ENCODE assay signal across 20 cellular contexts in the genomic region with DNA sequence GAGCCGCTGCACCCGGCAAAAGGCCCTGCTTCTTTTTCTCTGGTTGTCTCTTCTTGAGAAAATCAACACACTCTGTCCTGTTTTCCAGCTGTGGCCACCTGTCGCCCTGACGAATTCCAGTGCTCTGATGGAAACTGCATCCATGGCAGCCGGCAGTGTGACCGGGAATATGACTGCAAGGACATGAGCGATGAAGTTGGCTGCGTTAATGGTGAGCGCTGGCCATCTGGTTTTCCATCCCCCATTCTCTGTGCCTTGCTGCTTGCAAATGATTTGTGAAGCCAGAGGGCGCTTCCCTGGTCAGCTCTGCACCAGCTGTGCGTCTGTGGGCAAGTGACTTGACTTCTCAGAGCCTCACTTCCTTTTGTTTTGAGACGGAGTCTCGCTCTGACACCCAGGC. TPM values are rescaled to one million over a fixed set of nuclear protein-coding genes. Genes with fewer than 3 reads are reported as not detected.
DNase-seq lines count a peak whose midpoint lies in the region; ATAC-seq and TF ChIP-seq lines count a peak whose summit lies in the region.
"Had no signal": no experiment of that assay in that cellular context is flagged by ENCODE, and none has a peak within 500 bp of the region (broad histone marks: within the 10 kb centered on the region; RNA-seq: fewer than 3 reads in every experiment).

No MANE protein-coding gene starts in this region.

- H4K20me1 ChIP-seq in fibroblast of lung (ENCODE audit: control insufficient read depth, extremely low read depth, insufficient read depth, low read length) = no peaks in the 10 kb centered on the region

- peaks cover 53% of the 10 kb centered on the region for H3K79me2 ChIP-seq in fibroblast of lung (ENCODE audit: control insufficient read depth, insufficient read depth, low read length)

- H3K9me3 ChIP-seq in fibroblast of lung (ENCODE audit: control insufficient read depth, insufficient read depth, low read depth, low read length) (no peaks in the 10 kb centered on the region), lower lobe of right lung (no peaks in the 10 kb centered on the region), stomach smooth muscle (ENCODE audit: control insufficient read depth in 2 of 2, low read length in 2 of 2) (no peaks in the 10 kb centered on the region)
- H3K9me3 ChIP-seq: ascending aorta had no signal

- H3K4me3 ChIP-seq in fibroblast of lung (replicated peaks in 1 of 4; ENCODE audit: control extremely low read depth in 1 of 4, insufficient read depth in 1 of 4, low read depth in 3 of 4, low read length in 4 of 4) (no peak overlapping the region), lower lobe of right lung (no peak overlapping the region), stomach smooth muscle (ENCODE audit: low read length in 2 of 2) (no peak overlapping the region)
- H3K4me3 ChIP-seq: ascending aorta, dorsolateral prefrontal cortex had no signal

- peak; percentile 75 for DNase-seq in Right ventricle myocardium inferior (ENCODE audit: missing footprints)
- no peak for DNase-seq in cardiac septum (ENCODE audit: low spot score)
- peak in 1 of 2 donors; percentile 43 for DNase-seq in fibroblast of lung (ENCODE audit: low read depth in 2 of 2)
- no peak for DNase-seq in lower lobe of right lung
- DNase-seq in NCI-H748 (lab: John Stamatoyannopoulos, UW; ENCODE audit: unreplicated experiment) = no peak
- DNase-seq in NCI-H2227 (lab: John Stamatoyannopoulos, UW; ENCODE audit: unreplicated experiment) = no peak
- DNase-seq: 8988T; activated CD4-positive, alpha-beta T cell treated with anti-CD3 and anti-CD28 coated beads, Interleukin-2, amount 50 U/mL, for 1 hour; CD8-positive, alpha-beta T cell; DMS153; dorsolateral prefrontal cortex; Karpas-422; NCI-H187; NCI-H69; posterior cingulate gyrus; WERI-Rb-1 had no signal

- TF ChIP-seq CTCF in fibroblast of lung (conservative IDR thresholded peaks at IDR 0.05 in 1 of 2, IDR thresholded peaks at IDR 0.05 in 1 of 2; ENCODE audit: low read depth in 1 of 2, low read length in 2 of 2) (no peak), lower lobe of right lung (IDR thresholded peaks at IDR 0.05) (no peak)

- H3K4me2 ChIP-seq in fibroblast of lung (ENCODE audit: extremely low read depth, insufficient read depth, low read length) = no peak overlapping the region

- no peaks in the 10 kb centered on the region for H3K4me1 ChIP-seq in fibroblast of lung (ENCODE audit: control insufficient read depth, extremely low read depth, insufficient read depth, low read length)
- H3K4me1 ChIP-seq in lower lobe of right lung = no peaks in the 10 kb centered on the region
- H3K4me1 ChIP-seq in stomach smooth muscle (ENCODE audit: control insufficient read depth, insufficient read depth, low read length) = no peaks in the 10 kb centered on the region
- H3K4me1 ChIP-seq: ascending aorta had no signal

- intact Hi-C loops in Right ventricle myocardium inferior (cut with DNase I) (no loop called here), cardiac septum (cut with DNase I) (no loop called here), lower lobe of right lung (cut with DNase I) (no loop called here)

- no peaks in the 10 kb centered on the region for H3K27me3 ChIP-seq in fibroblast of lung (ENCODE audit: control insufficient read depth, insufficient read depth, low read length)
- no peaks in the 10 kb centered on the region for H3K27me3 ChIP-seq in lower lobe of right lung (ENCODE audit: low read depth)
- H3K27me3 ChIP-seq in stomach smooth muscle (ENCODE audit: control insufficient read depth in 1 of 2, insufficient read depth in 2 of 2, low read length in 2 of 2) = no peaks in the 10 kb centered on the region
- H3K27me3 ChIP-seq: ascending aorta, dorsolateral prefrontal cortex had no signal

- peaks cover 51% of the 10 kb centered on the region for H3K36me3 ChIP-seq in fibroblast of lung (ENCODE audit: control insufficient read depth, insufficient read depth, low read length)
- H3K36me3 ChIP-seq in lower lobe of right lung = peaks cover 100% of the 10 kb centered on the region
- H3K36me3 ChIP-seq in stomach smooth muscle (ENCODE audit: control insufficient read depth in 2 of 2, insufficient read depth in 2 of 2, low read length in 2 of 2) = peaks cover 23 to 45% of the 10 kb centered on the region in 2 donors

- ATAC-seq in Right ventricle myocardium inferior (peak; percentile 82), lower lobe of right lung (peak; percentile 3 to 44), HG02973 (IDR thresholded peaks at IDR 0.05; ENCODE audit: unreplicated experiment) (no peak)
- ATAC-seq: CD8-positive, alpha-beta T cell; natural killer cell treated with Interleukin-12 subunit alpha and Interleukin-12 subunit beta and Interleukin-15 and Interleukin-18, amount 100 ng/mL, for 72 hours had no signal

- no peak overlapping the region for H2AFZ ChIP-seq in fibroblast of lung (ENCODE audit: low read length)

- H3K9ac ChIP-seq in fibroblast of lung (ENCODE audit: insufficient read depth, low read length) (no peak overlapping the region), stomach smooth muscle (ENCODE audit: low read length in 2 of 2) (no peak overlapping the region)

- H3K27ac ChIP-seq in fibroblast of lung (ENCODE audit: insufficient read depth, low read length) (peak overlapping the region; percentile 20), lower lobe of right lung (peak overlapping the region; percentile 28), stomach smooth muscle (ENCODE audit: low read length) (peak overlapping the region; percentile 18)
- H3K27ac ChIP-seq: ascending aorta, WERI-Rb-1 had no signal

RNA-seq across cellular contexts. Expression of a gene that starts 17.2 kb away (rescaled TPM):
- 12.8 TPM for total RNA-seq in Right ventricle myocardium inferior
- total RNA-seq in cardiac septum = 22.1 TPM
- total RNA-seq in fibroblast of lung = 204 and 427 TPM in 2 replicates
- 187 and 210 TPM in 2 replicates for polyA plus RNA-seq in fibroblast of lung
- 185 and 192 TPM in 2 replicates for polyA plus RNA-seq in fibroblast of lung (2012)
- 434 and 503 TPM in 2 replicates for polyA minus RNA-seq in fibroblast of lung (ENCODE audit: low replicate concordance)
- total RNA-seq in lower lobe of right lung = 147 TPM

RNA-seq across cellular contexts. Expression of a gene that starts 49.1 kb away (rescaled TPM):
- total RNA-seq in Right ventricle myocardium inferior (8.6 TPM), cardiac septum (3.8 TPM), fibroblast of lung (3.9 and 32.0 TPM in 2 replicates), lower lobe of right lung (1.8 TPM)
- polyA plus RNA-seq in fibroblast of lung = 8.1 and 32.0 TPM in 2 replicates
- polyA plus RNA-seq in fibroblast of lung (2012) = 9.4 and 37.2 TPM in 2 replicates
- polyA minus RNA-seq in fibroblast of lung (ENCODE audit: low replicate concordance) = 11.4 and 64.9 TPM in 2 replicates
